9 cellular contexts compared by ENCODE assay signal in genomic region chr3:38650248-38650940, GRCh38. TPM values are rescaled to one million over a fixed set of nuclear protein-coding genes. Genes with fewer than 3 reads are reported as not detected.
DNase-seq lines count a peak whose midpoint lies in the region; ATAC-seq and TF ChIP-seq lines count a peak whose summit lies in the region.
"Had no signal": no experiment of that assay in that cellular context is flagged by ENCODE, and none has a peak within 500 bp of the region (broad histone marks: within the 10 kb centered on the region; RNA-seq: fewer than 3 reads in every experiment).

No MANE protein-coding gene starts in this region.

- H3K27ac Mint-ChIP-seq in activated T-cell treated with anti-CD3 and anti-CD28 coated beads, Interleukin-2, amount 50 U/mL, for 24 hours, result no peak overlapping the region

- POLR2A ChIA-PET in Panc1 (lab: Charles Lee), result no interaction called here

- ATAC-seq in Panc1, result no peak
- no peak for ATAC-seq in thoracic aorta (ENCODE audit: insufficient number of reproducible peaks, low FRiP score, low read depth)
- ATAC-seq in HG03139 (IDR thresholded peaks at IDR 0.05; ENCODE audit: unreplicated experiment), result no peak
- no peak for ATAC-seq in GM21360 (IDR thresholded peaks at IDR 0.05; ENCODE audit: unreplicated experiment)

- H3K9me3 ChIP-seq in Panc1 (ENCODE audit: control insufficient read depth, insufficient read depth, low read depth, low read length) (no peaks in the 10 kb centered on the region), iPS-18c (ENCODE audit: control insufficient read depth, insufficient read depth, low read length) (no peaks in the 10 kb centered on the region), thoracic aorta (no peaks in the 10 kb centered on the region)
- H3K9me3 ChIP-seq: adrenal gland had no signal

- H3K36me3 Mint-ChIP-seq in activated T-cell treated with anti-CD3 and anti-CD28 coated beads, Interleukin-2, amount 50 U/mL, for 24 hours (ENCODE audit: low read depth), result no peaks in the 10 kb centered on the region

- in situ Hi-C loops in Panc1 (cut with HindIII; ENCODE audit: low pct_unique_long_range_greater_than_20kb, low sequenced_read_pairs), result loop anchor here (25.0 kb wide), 1 partner anchor 138 kb away; no protein-coding TSS in a partner anchor

- no peak overlapping the region for H3K4me3 Mint-ChIP-seq in activated T-cell treated with anti-CD3 and anti-CD28 coated beads, Interleukin-2, amount 50 U/mL, for 24 hours

- H3K4me3 ChIP-seq in Panc1 (ENCODE audit: low read depth in 2 of 2, low read length in 2 of 2), result peak overlapping the region; percentile 36 to 47
- 0 out of 2 replicates have a peak overlapping the region, but pooled peaks have one; percentile 58 for H3K4me3 ChIP-seq in iPS-18c (ENCODE audit: insufficient read depth, low read depth, low read length)
- H3K4me3 ChIP-seq in thoracic aorta, result peak overlapping the region; percentile 81

- peaks cover 2% of the 10 kb centered on the region; the same call in 1 of the 2 replicates for H3K27me3 ChIP-seq in Panc1 (ENCODE audit: control insufficient read depth, insufficient read depth, low read length)
- H3K27me3 ChIP-seq in thoracic aorta (replicated peaks; ENCODE audit: insufficient read depth), result no peaks in the 10 kb centered on the region

- intact Hi-C loops in Panc1 (cut with micrococcal nuclease; ENCODE audit: unreplicated experiment), result loop anchor here (2.0 kb wide), 1 partner anchor 130 kb away; no protein-coding TSS in a partner anchor

- H3K36me3 ChIP-seq in Panc1 (ENCODE audit: control insufficient read depth, insufficient read depth, low read length) (no peaks in the 10 kb centered on the region; the same call in 1 of the 2 replicates), thoracic aorta (no peaks in the 10 kb centered on the region)
- H3K36me3 ChIP-seq: adrenal gland had no signal

- peak; percentile 48 for DNase-seq in activated T-cell treated with anti-CD3 and anti-CD28 coated beads, Interleukin-2, amount 50 U/mL, for 24 hours
- DNase-seq in activated T-cell treated with anti-CD3 and anti-CD28 coated beads for 4 hours (no peak), Panc1 (ENCODE audit: low read depth, low spot score) (no peak), thoracic aorta (ENCODE audit: low spot score) (no peak), NCI-H187 (lab: John Stamatoyannopoulos, UW) (no peak)

- no peaks in the 10 kb centered on the region for H3K9me3 Mint-ChIP-seq in activated T-cell treated with anti-CD3 and anti-CD28 coated beads, Interleukin-2, amount 50 U/mL, for 24 hours

- peaks cover 12% of the 10 kb centered on the region for H3K4me1 Mint-ChIP-seq in activated T-cell treated with anti-CD3 and anti-CD28 coated beads, Interleukin-2, amount 50 U/mL, for 24 hours (ENCODE audit: low read depth)

- H3K27me3 Mint-ChIP-seq in activated T-cell treated with anti-CD3 and anti-CD28 coated beads, Interleukin-2, amount 50 U/mL, for 24 hours, result peaks cover 18% of the 10 kb centered on the region

- BruUV-seq in Panc1 (replicated peaks; lab: Mats Ljungman, UMichigan), result no TSS peak

- CTCF ChIA-PET in Panc1 (lab: Charles Lee), result interaction anchor here (0.6 to 1.0 kb wide), 3 partner anchors 31 to 129 kb away, joined by 3 to 6 read pairs (median 4); no protein-coding TSS in a partner anchor

- H3K27ac ChIP-seq in Panc1 (ENCODE audit: low read length) (no peak overlapping the region), thoracic aorta (no peak overlapping the region)
- H3K27ac ChIP-seq: adrenal gland had no signal

- TF ChIP-seq CTCF in Panc1 (IDR thresholded peaks at IDR 0.05), result no peak
- no peak for TF ChIP-seq CTCF in thoracic aorta (IDR thresholded peaks at IDR 0.05)

- H3K4me1 ChIP-seq in Panc1 (ENCODE audit: control insufficient read depth, insufficient read depth, low read length) (no peaks in the 10 kb centered on the region), thoracic aorta (ENCODE audit: control insufficient read depth in 1 of 2, low read depth in 2 of 2) (peaks cover 5 to 21% of the 10 kb centered on the region in 2 donors)

RNA-seq across cellular contexts. Expression of gene SCN5A, which starts 0.9 kb away (rescaled TPM):
- total RNA-seq in Panc1 (2021; ENCODE audit: unreplicated experiment) (0.69 TPM), thoracic aorta (10 to 100 TPM in 1 of 2 donors, 1 to 10 TPM in 1; 5.4 to 14.4 TPM)
- 0.56 TPM for polyA plus RNA-seq in Panc1 (2012; ENCODE audit: insufficient read length)
